Comparison of ENCODE assay signal across 1 cellular context in genomic region chr7:1427064-1427657, GRCh38.
TF ChIP-seq lines count a peak whose summit lies in the region.

No MANE protein-coding gene starts in this region.

TF ChIP-seq in A549, 52 proteins besides CTCF, POLR2A, EP300 and RAD21 (continued from another document):
- no peak for TF ChIP-seq PBX3 (IDR thresholded peaks at IDR 0.05)
- TF ChIP-seq FOSL2 (IDR thresholded peaks at IDR 0.05), result no peak
- 0 out of 2 replicates have a peak, but pooled peaks have one; percentile 17 for TF ChIP-seq FOSL2 (CRISPR knock-in tag; IDR thresholded peaks at IDR 0.05)
- no peak for TF ChIP-seq KDM5A (IDR thresholded peaks at IDR 0.05)
- TF ChIP-seq ATOH8 (CRISPR knock-in tag; IDR thresholded peaks at IDR 0.05; ENCODE audit: low read depth), result no peak
